In the genomic region with DNA sequence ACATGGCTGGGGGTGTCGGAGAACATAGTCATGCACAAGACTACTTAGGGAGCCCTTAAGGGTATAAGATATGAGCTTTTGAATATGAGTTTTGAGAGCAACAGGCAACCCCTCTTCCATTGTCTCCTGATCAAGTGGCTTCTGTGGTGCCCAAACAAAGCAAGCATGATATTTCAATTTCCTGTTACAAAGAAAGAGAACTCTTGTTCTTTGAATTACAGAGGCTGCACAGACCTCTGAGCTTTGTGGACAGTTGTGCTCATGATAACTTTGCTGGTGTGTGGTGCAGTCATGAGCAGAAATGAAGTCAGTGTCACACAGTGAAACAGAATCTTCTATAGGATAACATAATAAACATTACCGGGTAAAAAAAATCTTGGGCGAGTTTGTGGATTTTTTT, we compare ENCODE assay signal across 25 cellular contexts.
DNase-seq lines count a peak whose midpoint lies in the region; ATAC-seq, FAIRE-seq and TF ChIP-seq lines count a peak whose summit lies in the region.
"Had no signal": no experiment of that assay in that cellular context is flagged by ENCODE, and none has a peak within 500 bp of the region (broad histone marks: within the 10 kb centered on the region; RNA-seq: fewer than 3 reads in every experiment).

No MANE protein-coding gene starts in this region.

- peaks cover 2% of the 10 kb centered on the region for H3K9me3 Mint-ChIP-seq in CD8-positive, alpha-beta T cell
- H3K9me3 Mint-ChIP-seq in activated naive CD8-positive, alpha-beta T cell treated with anti-CD3 and anti-CD28 coated beads, Interleukin-2, amount 50 U/mL, for 24 hours, result peaks cover 4% of the 10 kb centered on the region
- H3K9me3 Mint-ChIP-seq in neural crest cell (peaks cover 5% of the 10 kb centered on the region), Caco-2 (ENCODE audit: unreplicated experiment) (no peaks in the 10 kb centered on the region)
- H3K9me3 Mint-ChIP-seq: naive B cell had no signal

- intact Hi-C loops in CD8-positive, alpha-beta T cell (cut with DNase I, micrococcal nuclease), result loop anchor here in 1 of 2 experiments (2.0 kb wide), 1 partner anchor 15 kb away; no protein-coding TSS in a partner anchor
- intact Hi-C loops in Caco-2 (cut with micrococcal nuclease; ENCODE audit: unreplicated experiment), result loop anchor here (10.0 kb wide), 1 partner anchor 547 kb away; no protein-coding TSS in a partner anchor

- POLR2A ChIA-PET in CD8-positive, alpha-beta T cell (lab: Charles Lee), result interaction anchor here (0.8 to 3.3 kb wide), 5 partner anchors 9 to 50 kb away, joined by 3 to 10 read pairs (median 5); no protein-coding TSS in a partner anchor
- POLR2A ChIA-PET in Caco-2 (lab: Charles Lee), result no interaction called here

- no peaks in the 10 kb centered on the region for H3K27me3 Mint-ChIP-seq in CD8-positive, alpha-beta T cell (ENCODE audit: low read depth)
- H3K27me3 Mint-ChIP-seq in activated naive CD8-positive, alpha-beta T cell treated with anti-CD3 and anti-CD28 coated beads, Interleukin-2, amount 50 U/mL, for 24 hours, result no peaks in the 10 kb centered on the region
- no peaks in the 10 kb centered on the region for H3K27me3 Mint-ChIP-seq in neural crest cell (ENCODE audit: low read depth)
- H3K27me3 Mint-ChIP-seq in Caco-2 (ENCODE audit: insufficient read depth, unreplicated experiment), result no peaks in the 10 kb centered on the region
- H3K27me3 Mint-ChIP-seq: naive B cell had no signal

- no peak for ATAC-seq in CD8-positive, alpha-beta T cell
- ATAC-seq in activated naive CD8-positive, alpha-beta T cell treated with anti-CD3 and anti-CD28 coated beads, Interleukin-2, amount 50 U/mL, for 24 hours, result peak; percentile 19
- ATAC-seq: sciatic nerve, WTC11 had no signal

- peaks cover 49% of the 10 kb centered on the region for H3K4me1 ChIP-seq in CD8-positive, alpha-beta T cell (ENCODE audit: insufficient read depth, low read length)
- peaks cover 12% of the 10 kb centered on the region; the same call in 1 of the 2 replicates for H3K4me1 ChIP-seq in Caco-2
- H3K4me1 ChIP-seq: HAP-1, parathyroid adenoma, Peyer's patch, tibial nerve had no signal

- no TSS peak for BruUV-seq in Caco-2 (replicated peaks; lab: Mats Ljungman, UMichigan)

- no peaks in the 10 kb centered on the region for H3K36me3 ChIP-seq in CD8-positive, alpha-beta T cell (ENCODE audit: insufficient read depth, low read length)
- H3K36me3 ChIP-seq in Caco-2 (ENCODE audit: control insufficient read depth, insufficient read depth, low read length), result 0 out of 2 replicates have a peak, but pooled peaks cover 2% of the 10 kb centered on the region
- H3K36me3 ChIP-seq: HAP-1 had no signal

- CTCF ChIA-PET in CD8-positive, alpha-beta T cell (lab: Charles Lee), result interaction anchor here (0.7 to 1.8 kb wide), 5 partner anchors 11 to 69 kb away, joined by 3 to 8 read pairs (median 3); a partner anchor contains a TSS
- CTCF ChIA-PET in Caco-2 (lab: Charles Lee), result no interaction called here

- H3K4me1 Mint-ChIP-seq in CD8-positive, alpha-beta T cell (ENCODE audit: low read depth), result peaks cover 58% of the 10 kb centered on the region
- peaks cover 54% of the 10 kb centered on the region for H3K4me1 Mint-ChIP-seq in activated naive CD8-positive, alpha-beta T cell treated with anti-CD3 and anti-CD28 coated beads, Interleukin-2, amount 50 U/mL, for 24 hours
- H3K4me1 Mint-ChIP-seq in neural crest cell, result peaks cover 3% of the 10 kb centered on the region
- H3K4me1 Mint-ChIP-seq in Caco-2 (ENCODE audit: low read depth, unreplicated experiment), result peaks cover 6% of the 10 kb centered on the region
- H3K4me1 Mint-ChIP-seq: naive B cell, WTC11 had no signal

- no peaks in the 10 kb centered on the region for H3K36me3 Mint-ChIP-seq in CD8-positive, alpha-beta T cell
- peaks cover 12% of the 10 kb centered on the region for H3K36me3 Mint-ChIP-seq in activated naive CD8-positive, alpha-beta T cell treated with anti-CD3 and anti-CD28 coated beads, Interleukin-2, amount 50 U/mL, for 24 hours (ENCODE audit: low read depth)
- peaks cover 11% of the 10 kb centered on the region for H3K36me3 Mint-ChIP-seq in neural crest cell (ENCODE audit: low read depth)
- peaks cover 15% of the 10 kb centered on the region for H3K36me3 Mint-ChIP-seq in Caco-2 (ENCODE audit: insufficient read depth, unreplicated experiment)

- no peak for TF ChIP-seq CTCF in CD8-positive, alpha-beta T cell (IDR thresholded peaks at IDR 0.05)
- TF ChIP-seq CTCF in neural crest cell (conservative IDR thresholded peaks at IDR 0.05) (no peak), Caco-2 (IDR thresholded peaks at IDR 0.05; ENCODE audit: insufficient read depth in 1 of 2, low read depth in 1 of 2, low read length in 1 of 2, severe bottlenecking in 1 of 2, unreplicated experiment in 1 of 2) (no peak)

- H3K27me3 ChIP-seq in CD8-positive, alpha-beta T cell (ENCODE audit: insufficient read depth, low read length), result no peaks in the 10 kb centered on the region
- H3K27me3 ChIP-seq in Caco-2 (replicated peaks; ENCODE audit: control insufficient read depth, insufficient read depth, low read length), result no peaks in the 10 kb centered on the region
- H3K27me3 ChIP-seq: Peyer's patch, tibial nerve had no signal

- H3K4me3 Mint-ChIP-seq in CD8-positive, alpha-beta T cell, result peak overlapping the region; percentile 40
- peak overlapping the region; percentile 19 for H3K4me3 Mint-ChIP-seq in activated naive CD8-positive, alpha-beta T cell treated with anti-CD3 and anti-CD28 coated beads, Interleukin-2, amount 50 U/mL, for 24 hours
- no peak overlapping the region for H3K4me3 Mint-ChIP-seq in neural crest cell
- no peak overlapping the region for H3K4me3 Mint-ChIP-seq in Caco-2 (ENCODE audit: unreplicated experiment)
- H3K4me3 Mint-ChIP-seq: naive B cell, WTC11 had no signal

- peak in 2 of 7 experiments; percentile 11 to 34 for DNase-seq in CD8-positive, alpha-beta T cell
- DNase-seq in Jurkat, Clone E6-1 (ENCODE audit: low read depth, low spot score), result peak; percentile 54
- no peak for DNase-seq in activated naive CD8-positive, alpha-beta T cell treated with anti-CD3 and anti-CD28 coated beads, Interleukin-2, amount 50 U/mL, for 24 hours
- DNase-seq in neural crest cell (ENCODE audit: low read depth, low spot score) (no peak), urothelium cell line (ENCODE audit: low spot score) (no peak), Caco-2 (no peak), ureter (ENCODE audit: low spot score) (no peak)
- DNase-seq: activated effector memory CD4-positive, alpha-beta T cell treated with anti-CD3 and anti-CD28 coated beads, Interleukin-2, amount 50 U/mL, for 16 hours; aorta; central memory CD4-positive, alpha-beta T cell; DMS79 treated with DMSO at 0.1 percent for 48 hours; foreskin fibroblast; islet precursor cell; naive B cell; NCI-H1092; NCI-H1930; Peyer's patch; T-helper 9 cell had no signal

- H3K27ac Mint-ChIP-seq in CD8-positive, alpha-beta T cell, result peak overlapping the region; percentile 81
- H3K27ac Mint-ChIP-seq in activated naive CD8-positive, alpha-beta T cell treated with anti-CD3 and anti-CD28 coated beads, Interleukin-2, amount 50 U/mL, for 24 hours, result peak overlapping the region; percentile 77
- peak overlapping the region; percentile 83 for H3K27ac Mint-ChIP-seq in neural crest cell (ENCODE audit: unreplicated experiment)
- H3K27ac Mint-ChIP-seq in Caco-2 (ENCODE audit: unreplicated experiment), result no peak overlapping the region
- H3K27ac Mint-ChIP-seq: WTC11 had no signal

- no peak overlapping the region for H3K27ac ChIP-seq in CD8-positive, alpha-beta T cell (ENCODE audit: low read depth, low read length)
- H3K27ac ChIP-seq: KMS-11, parathyroid adenoma, Peyer's patch, tibial nerve had no signal

- FAIRE-seq in urothelium cell line (lab: Jason Lieb, UNC), result no peak

- peak overlapping the region; percentile 25 for H3K4me3 ChIP-seq in CD8-positive, alpha-beta T cell (ENCODE audit: low read depth, low read length)
- H3K4me3 ChIP-seq in Jurkat, Clone E6-1 (ENCODE audit: low read length), result no peak overlapping the region
- H3K4me3 ChIP-seq in Caco-2 (ENCODE audit: low read depth, low read length), result no peak overlapping the region
- H3K4me3 ChIP-seq: HAP-1, lung, Peyer's patch, tibial nerve had no signal

- no peaks in the 10 kb centered on the region for H3K9me3 ChIP-seq in CD8-positive, alpha-beta T cell (ENCODE audit: low read length)
- no peaks in the 10 kb centered on the region for H3K9me3 ChIP-seq in Caco-2
- H3K9me3 ChIP-seq: HAP-1, Peyer's patch, tibial nerve had no signal

Comparison
In these comparisons a context has a peak if more than half of its experiments do, and no peak if none do; other contexts are left out.
1. H3K4me3 Mint-ChIP-seq: peak in CD8-positive, alpha-beta T cell (single experiment) and activated naive CD8-positive, alpha-beta T cell treated with anti-CD3 and anti-CD28 coated beads, Interleukin-2, amount 50 U/mL, for 24 hours (single experiment); none in neural crest cell (single experiment) and Caco-2 (single experiment).